ENCODE assay signal across 9 cellular contexts in genomic region chr12:110689601-110690430, GRCh38. TPM values are rescaled to one million over a fixed set of nuclear protein-coding genes. Genes with fewer than 3 reads are reported as not detected.
DNase-seq lines count a peak whose midpoint lies in the region; ATAC-seq, FAIRE-seq and TF ChIP-seq lines count a peak whose summit lies in the region.
"Had no signal": no experiment of that assay in that cellular context is flagged by ENCODE, and none has a peak within 500 bp of the region (broad histone marks: within the 10 kb centered on the region; RNA-seq: fewer than 3 reads in every experiment).

No MANE protein-coding gene starts in this region.

- peaks cover 6% of the 10 kb centered on the region for H3K27me3 Mint-ChIP-seq in activated T-helper 2 cell treated with anti-CD3 and anti-CD28 coated beads, Interferon-gamma antibody, Interleukin-2, Interleukin-4, amounts not matched to agents 10 μg/mL and 5 μg/mL and 100 μg/mL, durations not matched to agents 14 hours and 24 hours and 36 hours (ENCODE audit: low read depth)

- peak; percentile 31 for DNase-seq in Ammon's horn (ENCODE audit: low spot score)
- DNase-seq in NB4 (ENCODE audit: low read depth), result peak; percentile 97
- DNase-seq in activated T-helper 2 cell treated with anti-CD3 and anti-CD28 coated beads, Interferon-gamma antibody, Interleukin-2, Interleukin-4, amounts not matched to agents 10 μg/mL and 5 μg/mL and 100 μg/mL, durations not matched to agents 14 hours and 24 hours and 36 hours (ENCODE audit: low spot score), result peak; percentile 66
- DNase-seq in left ventricle myocardium inferior, result peak; percentile 54
- DNase-seq in small intestine, result peak; percentile 38
- no peak for DNase-seq in NCI-H187 (lab: John Stamatoyannopoulos, UW)
- DNase-seq in BE2C, result no peak

- FAIRE-seq in small intestine (lab: Jason Lieb, UNC), result no peak

- no peaks in the 10 kb centered on the region for H3K36me3 ChIP-seq in left ventricle myocardium inferior
- no peaks in the 10 kb centered on the region for H3K36me3 ChIP-seq in small intestine (ENCODE audit: control insufficient read depth in 2 of 2, insufficient read depth in 2 of 2, low read length in 2 of 2)
- H3K36me3 ChIP-seq in BE2C, result no peaks in the 10 kb centered on the region
- H3K36me3 ChIP-seq: HAP-1 had no signal

- H3K4me1 ChIP-seq in left ventricle myocardium inferior, result peaks cover 37% of the 10 kb centered on the region
- no peaks in the 10 kb centered on the region for H3K4me1 ChIP-seq in small intestine (ENCODE audit: control insufficient read depth in 2 of 2, insufficient read depth in 1 of 2, low read depth in 1 of 2, low read length in 1 of 2)
- H3K4me1 ChIP-seq in BE2C, result peaks cover 9% of the 10 kb centered on the region

- peaks cover 7% of the 10 kb centered on the region for H3K36me3 Mint-ChIP-seq in activated T-helper 2 cell treated with anti-CD3 and anti-CD28 coated beads, Interferon-gamma antibody, Interleukin-2, Interleukin-4, amounts not matched to agents 10 μg/mL and 5 μg/mL and 100 μg/mL, durations not matched to agents 14 hours and 24 hours and 36 hours (ENCODE audit: low read depth)

- ATAC-seq in GM19455 (IDR thresholded peaks at IDR 0.05; ENCODE audit: unreplicated experiment), result peak; percentile 56

- H3K9me3 Mint-ChIP-seq in activated T-helper 2 cell treated with anti-CD3 and anti-CD28 coated beads, Interferon-gamma antibody, Interleukin-2, Interleukin-4, amounts not matched to agents 10 μg/mL and 5 μg/mL and 100 μg/mL, durations not matched to agents 14 hours and 24 hours and 36 hours, result no peaks in the 10 kb centered on the region

- H3K27ac Mint-ChIP-seq in activated T-helper 2 cell treated with anti-CD3 and anti-CD28 coated beads, Interferon-gamma antibody, Interleukin-2, Interleukin-4, amounts not matched to agents 10 μg/mL and 5 μg/mL and 100 μg/mL, durations not matched to agents 14 hours and 24 hours and 36 hours, result peak overlapping the region; percentile 89

- WGBS in small intestine, 3 donors, result 2 to 13% (median 4%) methylated on average over 20 of the region's 20 CpGs

- H3K27ac ChIP-seq in left ventricle myocardium inferior (replicated peaks) (peak overlapping the region; percentile 86), small intestine (ENCODE audit: low read depth in 1 of 2, low read length in 1 of 2) (peak overlapping the region in 1 of 2 donors; percentile 83)

- H3K9me3 ChIP-seq in left ventricle myocardium inferior (replicated peaks) (peaks cover 4% of the 10 kb centered on the region), small intestine (ENCODE audit: control insufficient read depth, low read depth) (no peaks in the 10 kb centered on the region), BE2C (no peaks in the 10 kb centered on the region)
- H3K9me3 ChIP-seq: HAP-1 had no signal

- TF ChIP-seq POLR2A in NB4 (IDR thresholded peaks at IDR 0.05; ENCODE audit: extremely low read depth, insufficient read length), result peak; percentile 64

- H3K27me3 ChIP-seq in left ventricle myocardium inferior (ENCODE audit: low read depth), result no peaks in the 10 kb centered on the region
- H3K27me3 ChIP-seq in small intestine (ENCODE audit: control insufficient read depth in 2 of 2, insufficient read depth in 2 of 2, low read length in 2 of 2), result no peaks in the 10 kb centered on the region
- H3K27me3 ChIP-seq in BE2C, result no peaks in the 10 kb centered on the region

- H3K4me3 ChIP-seq in NB4 (ENCODE audit: low read depth, low read length) (peak overlapping the region; percentile 47), left ventricle myocardium inferior (peak overlapping the region; percentile 91), small intestine (ENCODE audit: low read depth in 1 of 2, low read length in 2 of 2) (peak overlapping the region; percentile 34 to 55), BE2C (ENCODE audit: low read depth, low read length) (no peak overlapping the region)

- no peak for TF ChIP-seq CTCF in NB4 (IDR thresholded peaks at IDR 0.05; ENCODE audit: low read depth, low read length)
- TF ChIP-seq CTCF in left ventricle myocardium inferior (IDR thresholded peaks at IDR 0.05; ENCODE audit: borderline replicate concordance), result no peak
- no peak for TF ChIP-seq CTCF in BE2C (IDR thresholded peaks at IDR 0.05; ENCODE audit: low read depth, low read length)

- intact Hi-C loops in activated T-helper 2 cell treated with anti-CD3 and anti-CD28 coated beads, Interferon-gamma antibody, Interleukin-2, Interleukin-4, amounts not matched to agents 10 μg/mL and 5 μg/mL and 100 μg/mL, durations not matched to agents 14 hours and 24 hours and 36 hours (cut with micrococcal nuclease), result loop anchor here (1.0 kb wide), 1 partner anchor 20 kb away; no protein-coding TSS in a partner anchor
- intact Hi-C loops in left ventricle myocardium inferior (cut with micrococcal nuclease), result no loop called here

- peaks cover 39% of the 10 kb centered on the region for H3K4me1 Mint-ChIP-seq in activated T-helper 2 cell treated with anti-CD3 and anti-CD28 coated beads, Interferon-gamma antibody, Interleukin-2, Interleukin-4, amounts not matched to agents 10 μg/mL and 5 μg/mL and 100 μg/mL, durations not matched to agents 14 hours and 24 hours and 36 hours (ENCODE audit: low read depth)

- H3K4me3 Mint-ChIP-seq in activated T-helper 2 cell treated with anti-CD3 and anti-CD28 coated beads, Interferon-gamma antibody, Interleukin-2, Interleukin-4, amounts not matched to agents 10 μg/mL and 5 μg/mL and 100 μg/mL, durations not matched to agents 14 hours and 24 hours and 36 hours (ENCODE audit: low read depth), result peak overlapping the region; percentile 89

RNA-seq across cellular contexts. Expression of gene HVCN1, which starts 0.9 kb away (rescaled TPM):
- 9.7 TPM in 2 replicates for total RNA-seq in activated T-helper 2 cell treated with anti-CD3 and anti-CD28 coated beads, Interferon-gamma antibody, Interleukin-2, Interleukin-4, amounts not matched to agents 10 μg/mL and 5 μg/mL and 100 μg/mL, durations not matched to agents 14 hours and 24 hours and 36 hours
- 11.5 TPM for total RNA-seq in left ventricle myocardium inferior
- 1 to 10 TPM; 1.9 to 4.5 (median 2.5) TPM for polyA plus RNA-seq in small intestine
- polyA plus RNA-seq in BE2C (2012; ENCODE audit: insufficient read depth, insufficient read length, low read depth), result 3.6 TPM

RNA-seq across cellular contexts. Expression of gene PPP1CC, which starts 52.9 kb away (rescaled TPM):
- total RNA-seq in activated T-helper 2 cell treated with anti-CD3 and anti-CD28 coated beads, Interferon-gamma antibody, Interleukin-2, Interleukin-4, amounts not matched to agents 10 μg/mL and 5 μg/mL and 100 μg/mL, durations not matched to agents 14 hours and 24 hours and 36 hours, result 241 and 244 TPM in 2 replicates
- 156 TPM for total RNA-seq in left ventricle myocardium inferior
- 100 to 1,000 TPM; 135 to 464 (median 420) TPM for polyA plus RNA-seq in small intestine
- 165 TPM for polyA plus RNA-seq in BE2C (2012; ENCODE audit: insufficient read depth, insufficient read length, low read depth)

Comparison
In these comparisons a context has a peak if more than half of its experiments do, and no peak if none do; other contexts are left out.
1. DNase-seq: peak in Ammon's horn (single experiment), NB4 (single experiment), activated T-helper 2 cell treated with anti-CD3 and anti-CD28 coated beads, Interferon-gamma antibody, Interleukin-2, Interleukin-4, amounts not matched to agents 10 μg/mL and 5 μg/mL and 100 μg/mL, durations not matched to agents 14 hours and 24 hours and 36 hours (single experiment), left ventricle myocardium inferior (single experiment) and small intestine (single experiment); none in NCI-H187 (0 of 2) and BE2C (single experiment).